Comparison of ENCODE assay signal across 9 cellular contexts in genomic region chr4:84499065-84499982, GRCh38. TPM values are rescaled to one million over a fixed set of nuclear protein-coding genes. Genes with fewer than 3 reads are reported as not detected.
DNase-seq lines count a peak whose midpoint lies in the region; ATAC-seq, FAIRE-seq and TF ChIP-seq lines count a peak whose summit lies in the region.
"Had no signal": no experiment of that assay in that cellular context is flagged by ENCODE, and none has a peak within 500 bp of the region (broad histone marks: within the 10 kb centered on the region; RNA-seq: fewer than 3 reads in every experiment).

NKX6-1 (minus strand) TSS chr4:84499292; CDS start chr4:84498228, 1,064 bp downstream.

- FAIRE-seq in GM12878 (lab: Jason Lieb, UNC) (no peak), GM12892 (lab: Jason Lieb, UNC) (no peak)
- FAIRE-seq: endometrium had no signal

- H3K79me2 ChIP-seq in GM12878 (ENCODE audit: control insufficient read depth, insufficient read depth, low read length) = no peaks in the 10 kb centered on the region

- H4K20me1 ChIP-seq in GM12878 (ENCODE audit: control insufficient read depth, insufficient read depth) = no peaks in the 10 kb centered on the region

- SMC1A ChIA-PET in GM12878 (lab: Charles Lee; ENCODE audit: uncharacterized antibody, unreplicated experiment) = no interaction called here

- H3K9me3 ChIP-seq in GM12878 (replicated peaks; ENCODE audit: control insufficient read depth, insufficient read depth, low read length) = no peaks in the 10 kb centered on the region; the same call in 1 of the 3 replicates

- 39% methylated on average over 38 of the region's 52 CpGs for WGBS in GM12878 (ENCODE audit: insufficient coverage, insufficient replicate concordance, low lambda C conversion rate, missing lambda C conversion rate)

- H3K4me2 ChIP-seq in GM12878 (ENCODE audit: control insufficient read depth, insufficient read depth) = 0 out of 2 replicates have a peak within 1 kb of the TSS, but pooled peaks have one; percentile 2

- in situ Hi-C loops in GM12878 (cut with MboI) = no loop called here

- TF ChIP-seq POLR2A in GM12878 (IDR thresholded peaks at IDR 0.05; ENCODE audit: low read depth, low read length) = no peak
- no peak for TF ChIP-seq POLR2A in GM12892 (IDR thresholded peaks at IDR 0.05; ENCODE audit: low read depth, low read length)

- intact Hi-C loops in Right ventricle myocardium inferior (cut with DNase I) = no loop called here
- intact Hi-C loops in cardiac septum (cut with DNase I) = no loop called here
- intact Hi-C loops in GM12878 (cut with micrococcal nuclease; ENCODE audit: unreplicated experiment) = no loop called here

- no peaks in the 10 kb centered on the region for H3K4me1 ChIP-seq in GM12878 (ENCODE audit: control insufficient read depth, insufficient read depth, low read length)

- peaks cover 12 to 27% of the 10 kb centered on the region in 2 experiments for H3K27me3 ChIP-seq in GM12878 (replicated peaks in 1 of 2; ENCODE audit: control insufficient read depth in 2 of 2, insufficient read depth in 2 of 2, low read length in 1 of 2)

- no peak for TF ChIP-seq EP300 in GM12878 (IDR thresholded peaks at IDR 0.05; ENCODE audit: borderline replicate concordance in 1 of 2, control insufficient read depth in 1 of 2, low read depth in 2 of 2, low read length in 2 of 2)

- CTCF ChIA-PET in GM12878 (lab: Yijun Ruan, JAX) = no interaction called here

- TF ChIP-seq CTCF in GM12878 (IDR thresholded peaks at IDR 0.05 in 2 of 3, conservative IDR thresholded peaks at IDR 0.05 in 1 of 3; ENCODE audit: control insufficient read depth in 2 of 3, extremely low read depth in 1 of 3, insufficient read depth in 1 of 3, low read depth in 3 of 3, low read length in 3 of 3) (no peak), retinal pigment epithelial cell (conservative IDR thresholded peaks at IDR 0.05; ENCODE audit: low read depth, low read length) (no peak)

- DNase-seq in Right ventricle myocardium inferior (ENCODE audit: missing footprints) = no peak
- no peak for DNase-seq in cardiac septum (ENCODE audit: low spot score)
- peak; percentile 64 to 91 for DNase-seq in NCI-H446 (lab: John Stamatoyannopoulos, UW)
- no peak for DNase-seq in GM12878 (ENCODE audit: low read depth, low spot score)
- peak; percentile 36 for DNase-seq in retinal pigment epithelial cell (ENCODE audit: low read depth)
- DNase-seq in GM12892 (ENCODE audit: insufficient read length) = no peak

- no peaks in the 10 kb centered on the region for H3K36me3 ChIP-seq in GM12878 (ENCODE audit: control insufficient read depth in 2 of 2, insufficient read depth in 2 of 2, low read length in 1 of 2)

- peak; percentile 75 for ATAC-seq in Right ventricle myocardium inferior
- no peak for ATAC-seq in GM12878
- ATAC-seq in HG03039 (IDR thresholded peaks at IDR 0.05; ENCODE audit: unreplicated experiment) = no peak

- RAD21 ChIA-PET in GM12878 (lab: Charles Lee; ENCODE audit: unreplicated experiment) = no interaction called here

- H3K4me3 ChIP-seq in GM12878 = no peak within 1 kb of the TSS
- H3K4me3 ChIP-seq in iPS-11a (ENCODE audit: low read depth, low read length) = peak within 1 kb of the TSS; percentile 31
- peak within 1 kb of the TSS; percentile 41 for H3K4me3 ChIP-seq in retinal pigment epithelial cell (ENCODE audit: low read length)

- no peak within 1 kb of the TSS for H3K9ac ChIP-seq in GM12878 (ENCODE audit: control insufficient read depth, insufficient read depth, low read length)

- no peak within 1 kb of the TSS for H2AFZ ChIP-seq in GM12878 (ENCODE audit: control insufficient read depth, low read depth, low read length)

- no peak within 1 kb of the TSS for H3K27ac ChIP-seq in GM12878 (ENCODE audit: control insufficient read depth, insufficient read depth)

- no peak for TF ChIP-seq RAD21 in GM12878 (IDR thresholded peaks at IDR 0.05; ENCODE audit: insufficient read depth, low read depth, low read length)

- no TSS peak for BruUV-seq in GM12878 (replicated peaks; lab: Mats Ljungman, UMichigan)

- POLR2A ChIA-PET in GM12878 (lab: Charles Lee) = no interaction called here

TF ChIP-seq in GM12878, 131 proteins besides CTCF, POLR2A, EP300 and RAD21 (continues in another document):
- TF ChIP-seq RUNX3 (IDR thresholded peaks at IDR 0.05; ENCODE audit: low read length) = no peak
- TF ChIP-seq HDAC6 (IDR thresholded peaks at IDR 0.05; ENCODE audit: unreplicated experiment) = no peak
- no peak for TF ChIP-seq MLLT1 (IDR thresholded peaks at IDR 0.05)
- no peak for TF ChIP-seq LARP7 (IDR thresholded peaks at IDR 0.05)
- TF ChIP-seq MAX (IDR thresholded peaks at IDR 0.05; ENCODE audit: low read depth, low read length) = no peak
- no peak for TF ChIP-seq POLR2AphosphoS5 (IDR thresholded peaks at IDR 0.05; ENCODE audit: low read length)
- no peak for TF ChIP-seq PBX3 (IDR thresholded peaks at IDR 0.05; ENCODE audit: insufficient replicate concordance, low read depth, low read length)
- TF ChIP-seq, protein P1, sequence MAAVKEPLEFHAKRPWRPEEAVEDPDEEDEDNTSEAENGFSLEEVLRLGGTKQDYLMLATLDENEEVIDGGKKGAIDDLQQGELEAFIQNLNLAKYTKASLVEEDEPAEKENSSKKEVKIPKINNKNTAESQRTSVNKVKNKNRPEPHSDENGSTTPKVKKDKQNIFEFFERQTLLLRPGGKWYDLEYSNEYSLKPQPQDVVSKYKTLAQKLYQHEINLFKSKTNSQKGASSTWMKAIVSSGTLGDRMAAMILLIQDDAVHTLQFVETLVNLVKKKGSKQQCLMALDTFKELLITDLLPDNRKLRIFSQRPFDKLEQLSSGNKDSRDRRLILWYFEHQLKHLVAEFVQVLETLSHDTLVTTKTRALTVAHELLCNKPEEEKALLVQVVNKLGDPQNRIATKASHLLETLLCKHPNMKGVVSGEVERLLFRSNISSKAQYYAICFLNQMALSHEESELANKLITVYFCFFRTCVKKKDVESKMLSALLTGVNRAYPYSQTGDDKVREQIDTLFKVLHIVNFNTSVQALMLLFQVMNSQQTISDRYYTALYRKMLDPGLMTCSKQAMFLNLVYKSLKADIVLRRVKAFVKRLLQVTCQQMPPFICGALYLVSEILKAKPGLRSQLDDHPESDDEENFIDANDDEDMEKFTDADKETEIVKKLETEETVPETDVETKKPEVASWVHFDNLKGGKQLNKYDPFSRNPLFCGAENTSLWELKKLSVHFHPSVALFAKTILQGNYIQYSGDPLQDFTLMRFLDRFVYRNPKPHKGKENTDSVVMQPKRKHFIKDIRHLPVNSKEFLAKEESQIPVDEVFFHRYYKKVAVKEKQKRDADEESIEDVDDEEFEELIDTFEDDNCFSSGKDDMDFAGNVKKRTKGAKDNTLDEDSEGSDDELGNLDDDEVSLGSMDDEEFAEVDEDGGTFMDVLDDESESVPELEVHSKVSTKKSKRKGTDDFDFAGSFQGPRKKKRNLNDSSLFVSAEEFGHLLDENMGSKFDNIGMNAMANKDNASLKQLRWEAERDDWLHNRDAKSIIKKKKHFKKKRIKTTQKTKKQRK (IDR thresholded peaks at IDR 0.05; ENCODE audit: low read depth, low read length) = no peak
- TF ChIP-seq ZNF207 (IDR thresholded peaks at IDR 0.05; ENCODE audit: borderline replicate concordance) = no peak
- TF ChIP-seq POU2F2 (IDR thresholded peaks at IDR 0.05; ENCODE audit: borderline replicate concordance, low read depth, low read length) = no peak
- TF ChIP-seq KAT2A (conservative IDR thresholded peaks at IDR 0.05; ENCODE audit: control insufficient read depth, low read depth, low read length) = no peak
- TF ChIP-seq EED (IDR thresholded peaks at IDR 0.05; ENCODE audit: low read depth) = no peak

RNA-seq across cellular contexts. Expression of gene NKX6-1, which starts in this region (rescaled TPM):
- not detected for total RNA-seq in Right ventricle myocardium inferior
- total RNA-seq in cardiac septum = 0.22 TPM
- not detected in 2 replicates for total RNA-seq in GM12878 (2013; cell fraction: nucleolus; rRNA removed)
- not detected in 2 replicates for total RNA-seq in GM12878 (2014; rRNA removed)
- not detected in 2 replicates for total RNA-seq in GM12878 (2014; rRNA removed; fragmentation: Illumina TruSeq; extraction: Trizol)
- not detected in 2 replicates for total RNA-seq in GM12878 (2021)
- not detected for polyA plus RNA-seq in GM12878 (2011; ENCODE audit: low read depth)
- polyA plus RNA-seq in GM12878 (2011; rRNA removed) = not detected in 2 replicates
- polyA plus RNA-seq in GM12878 (2011; cell fraction: cytosol; rRNA removed) = not detected in 2 replicates
- not detected in 2 replicates for polyA plus RNA-seq in GM12878 (2011; cell fraction: nucleus; rRNA removed)
- polyA plus RNA-seq in GM12878 (2012) = not detected in 2 replicates
- polyA plus RNA-seq in GM12878 (2014; fragmentation: Illumina TruSeq; extraction: Trizol) = not detected in 2 replicates
- not detected for polyA plus RNA-seq in GM12878 (2014; fragmentation: Nextera tagmentation; extraction: Ambion mirVana)
- not detected in 2 replicates for polyA plus RNA-seq in GM12878 (2014; rRNA removed)
- not detected for polyA plus RNA-seq in GM12878 (2016; fragmentation: Nextera tagmentation; extraction: Ambion mirVana)
- polyA minus RNA-seq in GM12878 (2011; rRNA and poly(A)+ RNA removed) = not detected in 2 replicates
- polyA minus RNA-seq in GM12878 (2011; cell fraction: cytosol; rRNA and poly(A)+ RNA removed) = not detected in 2 replicates
- not detected in 2 replicates for polyA minus RNA-seq in GM12878 (2011; cell fraction: nucleus; rRNA and poly(A)+ RNA removed)
- polyA plus RNA-seq in GM12892 (2012; ENCODE audit: missing spikeins) = not detected

Comparison
In these comparisons a context has a peak if more than half of its experiments do, and no peak if none do; other contexts are left out.
1. Peak in ATAC-seq in Right ventricle myocardium inferior; RNA of the gene not detected or under 1 TPM.
2. DNase-seq: peak in NCI-H446 (2 of 2) and retinal pigment epithelial cell (single experiment); none in Right ventricle myocardium inferior (single experiment), cardiac septum (single experiment), GM12878 (single experiment) and GM12892 (single experiment).